In the genomic region with DNA sequence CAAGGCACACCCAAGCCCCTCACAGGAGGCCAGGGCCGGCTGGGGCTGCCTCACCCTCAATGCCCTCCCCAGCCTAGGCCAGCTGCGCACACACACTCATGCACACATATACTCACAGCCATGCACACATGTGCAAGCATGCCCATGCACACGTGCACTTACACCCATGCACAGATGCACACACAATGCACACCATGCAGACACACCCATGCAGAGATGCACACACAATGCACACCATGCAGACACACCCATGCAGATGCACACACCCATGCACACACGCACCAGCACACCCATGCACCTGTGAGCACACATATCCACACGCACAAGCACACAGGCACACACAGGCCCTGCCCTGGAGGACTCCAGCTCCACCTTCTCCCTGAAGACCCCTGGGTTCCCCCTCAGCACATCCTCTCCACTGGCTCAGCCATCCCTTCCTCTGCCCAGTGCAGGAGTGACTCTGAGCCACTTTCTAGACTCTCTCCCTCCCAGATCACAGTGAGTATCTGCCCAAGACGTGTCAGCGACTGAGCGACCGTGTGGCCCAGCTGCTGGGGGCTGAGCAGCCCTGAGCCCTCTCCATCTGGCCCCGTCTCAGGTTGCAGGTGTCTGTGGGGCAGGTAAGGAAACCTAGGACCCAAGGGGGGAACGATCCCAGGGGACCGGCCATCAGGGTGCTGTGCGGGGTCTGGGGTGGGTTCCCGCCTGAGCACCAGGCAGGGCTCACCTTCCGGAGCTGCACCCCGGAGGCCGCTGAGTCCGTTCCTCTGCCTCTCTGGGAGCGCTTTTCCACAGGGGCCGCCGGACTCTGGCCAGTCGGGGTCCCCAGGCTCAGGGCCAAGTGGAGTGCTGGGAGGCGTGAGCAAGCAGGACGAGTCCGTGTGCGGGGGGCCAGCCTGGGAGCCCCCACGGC, we compare ENCODE assay signal across 23 cellular contexts. TPM values are rescaled to one million over a fixed set of nuclear protein-coding genes. Genes with fewer than 3 reads are reported as not detected.
DNase-seq lines count a peak whose midpoint lies in the region; ATAC-seq and TF ChIP-seq lines count a peak whose summit lies in the region.
"Had no signal": no experiment of that assay in that cellular context is flagged by ENCODE, and none has a peak within 500 bp of the region (broad histone marks: within the 10 kb centered on the region; RNA-seq: fewer than 3 reads in every experiment).

No MANE protein-coding gene starts in this region.

- H3K9me3 Mint-ChIP-seq in endothelial cell (ENCODE audit: unreplicated experiment) (no peaks in the 10 kb centered on the region), progenitor cell of endocrine pancreas (ENCODE audit: low read depth) (no peaks in the 10 kb centered on the region)
- H3K9me3 Mint-ChIP-seq: activated naive CD4-positive, alpha-beta T cell treated with anti-CD3 and anti-CD28 coated beads, Interleukin-2, amount 50 U/mL, for 72 hours; activated T-helper 17 cell treated with anti-CD3 and anti-CD28 coated beads, Interleukin-2, amount 50 U/mL, for 72 hours; neural crest cell had no signal

- peak overlapping the region; percentile 53 for H3K4me3 Mint-ChIP-seq in endothelial cell (ENCODE audit: unreplicated experiment)
- no peak overlapping the region for H3K4me3 Mint-ChIP-seq in progenitor cell of endocrine pancreas (ENCODE audit: low read depth)
- H3K4me3 Mint-ChIP-seq: activated CD8-positive, alpha-beta memory T cell treated with anti-CD3 and anti-CD28 coated beads, Interleukin-2, amount 10 ng/mL, durations not matched to agents 7 days and 5 days; activated T-helper 17 cell treated with anti-CD3 and anti-CD28 coated beads, Interleukin-2, amount 50 U/mL, for 72 hours; neural crest cell; T-helper 17 cell had no signal

- no peaks in the 10 kb centered on the region for H3K4me1 Mint-ChIP-seq in endothelial cell (ENCODE audit: unreplicated experiment)
- no peaks in the 10 kb centered on the region for H3K4me1 Mint-ChIP-seq in progenitor cell of endocrine pancreas (ENCODE audit: low read depth)
- H3K4me1 Mint-ChIP-seq: activated CD8-positive, alpha-beta memory T cell treated with anti-CD3 and anti-CD28 coated beads, Interleukin-2, amount 10 ng/mL, durations not matched to agents 7 days and 5 days; activated T-helper 17 cell treated with anti-CD3 and anti-CD28 coated beads, Interleukin-2, amount 50 U/mL, for 72 hours; neural crest cell had no signal

- ATAC-seq in GM18502 (IDR thresholded peaks at IDR 0.05; ENCODE audit: poor library complexity, unreplicated experiment) (no peak), HG02623 (IDR thresholded peaks at IDR 0.05; ENCODE audit: unreplicated experiment) (no peak)
- ATAC-seq: activated CD8-positive, alpha-beta memory T cell treated with anti-CD3 and anti-CD28 coated beads, Interleukin-2, amount 10 ng/mL, durations not matched to agents 7 days and 5 days; activated T-helper 17 cell treated with anti-CD3 and anti-CD28 coated beads, Interleukin-2, amount 50 U/mL, for 72 hours; gastroesophageal sphincter; T-helper 17 cell had no signal

- H3K27ac Mint-ChIP-seq in endothelial cell (ENCODE audit: unreplicated experiment) = peak overlapping the region; percentile 48
- peak overlapping the region; percentile 67 for H3K27ac Mint-ChIP-seq in progenitor cell of endocrine pancreas
- H3K27ac Mint-ChIP-seq: activated CD8-positive, alpha-beta memory T cell treated with anti-CD3 and anti-CD28 coated beads, Interleukin-2, amount 10 ng/mL, durations not matched to agents 7 days and 5 days; activated naive CD4-positive, alpha-beta T cell treated with anti-CD3 and anti-CD28 coated beads, Interleukin-2, amount 50 U/mL, for 72 hours; activated T-helper 17 cell treated with anti-CD3 and anti-CD28 coated beads, Interleukin-2, amount 50 U/mL, for 72 hours; T-helper 17 cell had no signal

- peaks cover 4% of the 10 kb centered on the region for H3K36me3 Mint-ChIP-seq in endothelial cell (ENCODE audit: low read depth, unreplicated experiment)
- H3K36me3 Mint-ChIP-seq in progenitor cell of endocrine pancreas (ENCODE audit: insufficient read depth) = no peaks in the 10 kb centered on the region
- H3K36me3 Mint-ChIP-seq: activated CD8-positive, alpha-beta memory T cell treated with anti-CD3 and anti-CD28 coated beads, Interleukin-2, amount 10 ng/mL, durations not matched to agents 7 days and 5 days; activated naive CD4-positive, alpha-beta T cell treated with anti-CD3 and anti-CD28 coated beads, Interleukin-2, amount 50 U/mL, for 72 hours had no signal

- H3K27me3 Mint-ChIP-seq in endothelial cell (ENCODE audit: unreplicated experiment) (peaks cover 15% of the 10 kb centered on the region), progenitor cell of endocrine pancreas (no peaks in the 10 kb centered on the region)
- H3K27me3 Mint-ChIP-seq: activated CD8-positive, alpha-beta memory T cell treated with anti-CD3 and anti-CD28 coated beads, Interleukin-2, amount 10 ng/mL, durations not matched to agents 7 days and 5 days; activated T-helper 17 cell treated with anti-CD3 and anti-CD28 coated beads, Interleukin-2, amount 50 U/mL, for 72 hours; T-helper 17 cell had no signal

- peak; percentile 41 for DNase-seq in NCI-H82 (lab: John Stamatoyannopoulos, UW)
- no peak for DNase-seq in NCI-H82 treated with DMSO at 0.1 percent for 48 hours (lab: John Stamatoyannopoulos, UW; ENCODE audit: unreplicated experiment)
- DNase-seq in NCI-H2171 treated with DMSO at 0.1 percent for 48 hours (lab: John Stamatoyannopoulos, UW) = peak; percentile 92
- no peak for DNase-seq in endothelial cell (ENCODE audit: low spot score)
- no peak for DNase-seq in progenitor cell of endocrine pancreas (ENCODE audit: low spot score, unreplicated experiment)
- no peak for DNase-seq in NOMO-1 treated with dmso at 0.1 percent for 144 hours (lab: John Stamatoyannopoulos, UW; ENCODE audit: unreplicated experiment)
- DNase-seq: activated CD4-positive, alpha-beta T cell treated with anti-CD3 and anti-CD28 coated beads for 4 hours; activated CD8-positive, alpha-beta memory T cell treated with anti-CD3 and anti-CD28 coated beads, Interleukin-2, amount 10 ng/mL, durations not matched to agents 7 days and 5 days; anterior cingulate cortex; Caco-2; cortex of kidney; left ventricle myocardium superior; NCI-H1436; NCI-H526 treated with DMSO at 0.1 percent for 48 hours; SK-N-SH; stimulated activated CD8-positive, alpha-beta memory T cell treated with anti-CD3 and anti-CD28 coated beads, Interleukin-4, amount 100 ng/mL, for 48 hours; T-helper 17 cell had no signal

- TF ChIP-seq CTCF in endothelial cell (IDR thresholded peaks at IDR 0.05; ENCODE audit: unreplicated experiment) (no peak), progenitor cell of endocrine pancreas (IDR thresholded peaks at IDR 0.05; ENCODE audit: unreplicated experiment) (no peak)

RNA-seq across cellular contexts. Expression of gene AP5Z1, which starts 25.8 kb away (rescaled TPM):
- total RNA-seq in endothelial cell (ENCODE audit: unreplicated experiment) (88.6 TPM), progenitor cell of endocrine pancreas (41.0 and 42.8 TPM in 2 replicates)

Comparison
In these comparisons a context has a peak if more than half of its experiments do, and no peak if none do; other contexts are left out.
1. DNase-seq: peak in NCI-H82 (single experiment) and NCI-H2171 treated with DMSO at 0.1 percent for 48 hours (single experiment); none in NCI-H82 treated with DMSO at 0.1 percent for 48 hours (single experiment), endothelial cell (single experiment), progenitor cell of endocrine pancreas (single experiment) and NOMO-1 treated with dmso at 0.1 percent for 144 hours (single experiment).